In genomic region chr16:82329504-82330192, GRCh38 we compare ENCODE assay signal across 1 cellular context.
A peak's percentile ranks its signal among the peaks of the same experiment; 100 is the strongest.
TF ChIP-seq lines count a peak whose summit lies in the region.

No MANE protein-coding gene starts in this region.

TF ChIP-seq in HepG2, 621 proteins besides CTCF, POLR2A, EP300 and RAD21 (continued from another document and continues in another):
- no peak for TF ChIP-seq ZNF275 (CRISPR knock-in tag; IDR thresholded peaks at IDR 0.05; ENCODE audit: borderline replicate concordance)
- no peak for TF ChIP-seq ZBTB46 (CRISPR knock-in tag; IDR thresholded peaks at IDR 0.05; ENCODE audit: borderline replicate concordance)
- TF ChIP-seq ZBTB33 (CRISPR knock-in tag; IDR thresholded peaks at IDR 0.05): no peak
- no peak for TF ChIP-seq ZBTB39 (CRISPR knock-in tag; IDR thresholded peaks at IDR 0.05)
- no peak for TF ChIP-seq ZNF30 (CRISPR knock-in tag; IDR thresholded peaks at IDR 0.05)
- TF ChIP-seq SOX13 (IDR thresholded peaks at IDR 0.05): peak; percentile 29; the same call in 1 of the 2 replicates
- peak in 1 of 2 experiments; percentile 89; a peak in 2 of 4 replicates for TF ChIP-seq SOX13 (CRISPR knock-in tag; conservative IDR thresholded peaks at IDR 0.05 in 1 of 2, IDR thresholded peaks at IDR 0.05 in 1 of 2)
- no peak for TF ChIP-seq AFF4 (CRISPR knock-in tag; IDR thresholded peaks at IDR 0.05)
- TF ChIP-seq HCFC1 (IDR thresholded peaks at IDR 0.05; ENCODE audit: low read depth, low read length): no peak
- no peak for TF ChIP-seq ZNF687 (CRISPR knock-in tag; IDR thresholded peaks at IDR 0.05)
- no peak for TF ChIP-seq HMGXB3 (CRISPR knock-in tag; IDR thresholded peaks at IDR 0.05; ENCODE audit: borderline replicate concordance)
- no peak for TF ChIP-seq DMTF1 (CRISPR knock-in tag; IDR thresholded peaks at IDR 0.05)
- peak; percentile 67 for TF ChIP-seq TEAD3 (CRISPR knock-in tag; optimal IDR thresholded peaks at IDR 0.05; ENCODE audit: borderline replicate concordance)
- TF ChIP-seq ETV6 (CRISPR knock-in tag; conservative IDR thresholded peaks at IDR 0.05): no peak
- no peak for TF ChIP-seq PAX8 (CRISPR knock-in tag; IDR thresholded peaks at IDR 0.05; ENCODE audit: borderline replicate concordance)
- no peak for TF ChIP-seq KLF11 (CRISPR knock-in tag; IDR thresholded peaks at IDR 0.05)
- no peak for TF ChIP-seq MBNL3 (CRISPR knock-in tag; conservative IDR thresholded peaks at IDR 0.05)
- no peak for TF ChIP-seq ZFP36L2 (CRISPR knock-in tag; IDR thresholded peaks at IDR 0.05)
- peak; percentile 51 for TF ChIP-seq SKI (IDR thresholded peaks at IDR 0.05; ENCODE audit: partially characterized antibody)
- 0 out of 2 replicates have a peak, but pooled peaks have one; percentile 36 for TF ChIP-seq ZNF678 (CRISPR knock-in tag; IDR thresholded peaks at IDR 0.05)
- TF ChIP-seq TBX2 (CRISPR knock-in tag; IDR thresholded peaks at IDR 0.05; ENCODE audit: borderline replicate concordance): peak; percentile 40; the same call in 1 of the 2 replicates
- TF ChIP-seq TRIM24 (CRISPR knock-in tag; IDR thresholded peaks at IDR 0.05): no peak
- no peak for TF ChIP-seq ZBTB44 (CRISPR knock-in tag; IDR thresholded peaks at IDR 0.05)
- TF ChIP-seq ZNF225 (CRISPR knock-in tag; IDR thresholded peaks at IDR 0.05): no peak
- TF ChIP-seq HDAC6 (IDR thresholded peaks at IDR 0.05; ENCODE audit: low read depth, low read length): no peak
- TF ChIP-seq ZNF639 (CRISPR knock-in tag; conservative IDR thresholded peaks at IDR 0.05): no peak
- TF ChIP-seq JUNB (CRISPR knock-in tag; IDR thresholded peaks at IDR 0.05; ENCODE audit: borderline replicate concordance): no peak
